11 cellular contexts compared by ENCODE assay signal in the genomic region with DNA sequence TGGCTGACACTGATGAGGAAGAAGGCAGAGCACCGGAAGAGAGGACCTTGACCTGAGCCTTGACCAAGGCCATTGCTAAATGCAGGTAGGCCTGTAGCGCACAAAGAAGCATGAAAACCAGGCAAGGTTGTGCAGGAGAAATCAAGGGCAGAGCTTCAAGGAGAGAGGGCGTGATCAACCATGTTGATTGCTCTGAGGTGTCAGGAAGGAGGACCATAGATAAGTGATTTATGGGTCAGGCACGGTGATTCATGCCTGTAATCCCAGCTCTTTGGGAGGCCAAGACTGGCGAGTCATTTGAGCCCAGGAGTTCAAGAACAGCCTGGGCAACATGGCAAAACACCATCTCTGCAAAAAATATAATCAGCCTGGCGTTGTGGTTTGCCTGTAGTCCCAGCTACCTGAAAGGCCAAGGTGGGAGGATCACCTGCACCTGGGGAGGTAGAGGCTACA.
DNase-seq lines count a peak whose midpoint lies in the region; ATAC-seq, FAIRE-seq and TF ChIP-seq lines count a peak whose summit lies in the region.
"Had no signal": no experiment of that assay in that cellular context is flagged by ENCODE, and none has a peak within 500 bp of the region (broad histone marks: within the 10 kb centered on the region; RNA-seq: fewer than 3 reads in every experiment).

No MANE protein-coding gene starts in this region.

- no peak for TF ChIP-seq POLR2A in H54 (IDR thresholded peaks at IDR 0.05; ENCODE audit: low read depth, low read length)

- H3K27me3 ChIP-seq in duodenal mucosa (ENCODE audit: control insufficient read depth in 1 of 2, insufficient read depth in 2 of 2, low read length in 2 of 2): no peaks in the 10 kb centered on the region
- H3K27me3 ChIP-seq: right lobe of liver had no signal

- DNase-seq in H54 (ENCODE audit: insufficient read length, low spot score) (peak; percentile 40), NCI-H69 (lab: John Stamatoyannopoulos, UW) (peak; percentile 29), nephron progenitor cell (no peak), SHP77 treated with DMSO at 0.1 percent for 48 hours (lab: John Stamatoyannopoulos, UW) (no peak), SHP77 (lab: John Stamatoyannopoulos, UW) (no peak)
- DNase-seq: hippocampal formation had no signal

- H3K27ac Mint-ChIP-seq in nephron progenitor cell: peak overlapping the region; percentile 58

- H3K27ac ChIP-seq in duodenal mucosa (ENCODE audit: low read depth, low read length): peak overlapping the region; percentile 34
- H3K27ac ChIP-seq: PC-9, right lobe of liver had no signal

- no peak overlapping the region for H3K9ac ChIP-seq in duodenal mucosa (ENCODE audit: low read depth in 1 of 2, low read length in 2 of 2)

- no peaks in the 10 kb centered on the region for H3K9me3 ChIP-seq in duodenal mucosa (ENCODE audit: control insufficient read depth in 1 of 2, low read length in 2 of 2)
- H3K9me3 ChIP-seq: right lobe of liver had no signal

- no peak for TF ChIP-seq CTCF in nephron progenitor cell (IDR thresholded peaks at IDR 0.05)

- no peaks in the 10 kb centered on the region for H3K9me3 Mint-ChIP-seq in nephron progenitor cell

- H3K4me1 ChIP-seq in duodenal mucosa (ENCODE audit: control insufficient read depth in 1 of 2, insufficient read depth in 2 of 2, low read length in 2 of 2): peaks cover 75 to 82% of the 10 kb centered on the region in 2 donors

- ATAC-seq in HG02981 (IDR thresholded peaks at IDR 0.05; ENCODE audit: unreplicated experiment) (no peak), GM18858 (IDR thresholded peaks at IDR 0.05; ENCODE audit: unreplicated experiment) (no peak)
- ATAC-seq: right lobe of liver had no signal

- peaks cover 0 to 3% of the 10 kb centered on the region in 2 donors for H3K36me3 ChIP-seq in duodenal mucosa (ENCODE audit: control insufficient read depth in 1 of 2, insufficient read depth in 2 of 2, low read length in 2 of 2)
- H3K36me3 ChIP-seq: right lobe of liver had no signal

- H3K36me3 Mint-ChIP-seq in nephron progenitor cell (ENCODE audit: low read depth): peaks cover 53% of the 10 kb centered on the region

- H3K27me3 Mint-ChIP-seq in nephron progenitor cell (ENCODE audit: low read depth, poor library complexity): peaks cover 4% of the 10 kb centered on the region

- no peak for FAIRE-seq in H54 (lab: Jason Lieb, UNC)

- no peak overlapping the region for H3K4me3 Mint-ChIP-seq in nephron progenitor cell

- peaks cover 73% of the 10 kb centered on the region for H3K4me1 Mint-ChIP-seq in nephron progenitor cell

- no peak overlapping the region for H3K4me3 ChIP-seq in duodenal mucosa (ENCODE audit: low read depth in 1 of 2, low read length in 2 of 2)
- H3K4me3 ChIP-seq: PC-9, right lobe of liver had no signal

Comparison
In these comparisons a context has a peak if more than half of its experiments do, and no peak if none do; other contexts are left out.
1. DNase-seq: peak in H54 (single experiment) and NCI-H69 (single experiment); none in nephron progenitor cell (single experiment), SHP77 treated with DMSO at 0.1 percent for 48 hours (single experiment) and SHP77 (0 of 2).